In genomic region chr13:114065141-114065925, GRCh38 we compare ENCODE assay signal across 8 cellular contexts.
DNase-seq lines count a peak whose midpoint lies in the region; ATAC-seq and TF ChIP-seq lines count a peak whose summit lies in the region.

No MANE protein-coding gene starts in this region.

- H3K27ac ChIP-seq in HL-60 (replicated peaks): peak overlapping the region; percentile 95

- H3K4me3 ChIP-seq in HL-60 (replicated peaks; ENCODE audit: insufficient read depth, low read length): peak overlapping the region; percentile 33

- peak; percentile 88 for ATAC-seq in stimulated activated naive CD8-positive, alpha-beta T cell treated with anti-CD3 and anti-CD28 coated beads, Interleukin-15, Interleukin-2, amounts not matched to agents 100 U/mL and 50 U/mL, for 24 hours

- DNase-seq in NCI-H2107 treated with DMSO at 0.1 percent for 48 hours (lab: John Stamatoyannopoulos, UW; ENCODE audit: unreplicated experiment) (peak; percentile 35), NCI-H2107 (lab: John Stamatoyannopoulos, UW) (no peak), HL-60 (ENCODE audit: low read depth in 1 of 2, low spot score in 1 of 2) (peak; percentile 95 to 99), SHP77 (lab: John Stamatoyannopoulos, UW) (peak; percentile 90 to 96), fibroblast of the conjunctiva (ENCODE audit: low read depth) (peak; percentile 99), neural crest cell (ENCODE audit: low read depth, low spot score) (peak; percentile 58)
- peak; percentile 91 for DNase-seq in activated effector memory CD4-positive, alpha-beta T cell treated with anti-CD3 and anti-CD28 coated beads, Interleukin-2, amount 50 U/mL, for 16 hours
- DNase-seq in stimulated activated naive CD8-positive, alpha-beta T cell treated with anti-CD3 and anti-CD28 coated beads, Interleukin-15, Interleukin-2, amounts not matched to agents 100 U/mL and 50 U/mL, for 24 hours: peak; percentile 86

- no peaks in the 10 kb centered on the region for H3K9me3 Mint-ChIP-seq in neural crest cell

- TF ChIP-seq CTCF in HL-60 (IDR thresholded peaks at IDR 0.05; ENCODE audit: insufficient read depth, low read length) (no peak), neural crest cell (conservative IDR thresholded peaks at IDR 0.05) (no peak)

- H3K27ac Mint-ChIP-seq in neural crest cell (ENCODE audit: unreplicated experiment): peak overlapping the region; percentile 99

- H3K4me1 Mint-ChIP-seq in neural crest cell: peaks cover 68% of the 10 kb centered on the region

- H3K4me3 Mint-ChIP-seq in neural crest cell: peak overlapping the region; percentile 83

- H3K27me3 ChIP-seq in HL-60 (ENCODE audit: insufficient read depth, poor library complexity, severe bottlenecking): no peaks in the 10 kb centered on the region

- peaks cover 4% of the 10 kb centered on the region for H3K27me3 Mint-ChIP-seq in neural crest cell (ENCODE audit: low read depth)

- H3K36me3 Mint-ChIP-seq in neural crest cell (ENCODE audit: low read depth): no peaks in the 10 kb centered on the region
